In genomic region chr4:37826282-37827029, GRCh38 we compare ENCODE assay signal across 1 cellular context.
A peak's percentile ranks its signal among the peaks of the same experiment; 100 is the strongest.
TF ChIP-seq lines count a peak whose summit lies in the region.

PGM2 (plus strand) TSS chr4:37826686; CDS start chr4:37826733, 47 bp downstream.

TF ChIP-seq in K562, 482 proteins besides CTCF, POLR2A, EP300 and RAD21 (continued from another document and continues in another):
- TF ChIP-seq ZNF274 (IDR thresholded peaks at IDR 0.05; ENCODE audit: borderline replicate concordance, low read depth, low read length) (no peak), CBFA2T3 (IDR thresholded peaks at IDR 0.05) (0 out of 2 replicates have a peak, but pooled peaks have one; percentile 5), SOX6 (IDR thresholded peaks at IDR 0.05) (peak; percentile 44; the same call in 1 of the 2 replicates), CHD1 (IDR thresholded peaks at IDR 0.05; ENCODE audit: low read length) (no peak), ZNF41 (CRISPR knock-in tag; conservative IDR thresholded peaks at IDR 0.05) (no peak), SP1 (CRISPR knock-in tag; IDR thresholded peaks at IDR 0.05) (peak; percentile 81), ESRRB (CRISPR knock-in tag; IDR thresholded peaks at IDR 0.05; ENCODE audit: borderline replicate concordance) (no peak), ATF1 (CRISPR knock-in tag; IDR thresholded peaks at IDR 0.05) (no peak), ATF1 (tag; IDR thresholded peaks at IDR 0.05) (peak; percentile 86), BCOR (IDR thresholded peaks at IDR 0.05) (no peak), ELK3 (CRISPR knock-in tag; IDR thresholded peaks at IDR 0.05) (no peak), EP400 (IDR thresholded peaks at IDR 0.05) (peak; percentile 92), GTF2A2 (tag; IDR thresholded peaks at IDR 0.05) (no peak), FOS (IDR thresholded peaks at IDR 0.05; ENCODE audit: extremely low read depth, insufficient read length) (no peak), POLR2AphosphoS5 (IDR thresholded peaks at IDR 0.05; ENCODE audit: control insufficient read depth, insufficient read depth, low read depth, low read length) (peak; percentile 82), KLF1 (tag; IDR thresholded peaks at IDR 0.05) (no peak), GTF2E2 (tag; IDR thresholded peaks at IDR 0.05) (no peak), FOSL1 (tag; conservative IDR thresholded peaks at IDR 0.05) (0 out of 2 replicates have a peak, but pooled peaks have one; percentile 18), XRCC3 (IDR thresholded peaks at IDR 0.05) (no peak), HNRNPLL (IDR thresholded peaks at IDR 0.05; ENCODE audit: low read depth, low read length, poor library complexity, severe bottlenecking) (no peak), ZBTB33 (CRISPR knock-in tag; IDR thresholded peaks at IDR 0.05) (peak; percentile 56; the same call in 1 of the 2 replicates), TRIM24 (IDR thresholded peaks at IDR 0.05) (0 out of 4 replicates have a peak, but pooled peaks of 1 of the 2 experiments have one; percentile 22), ZNF609 (CRISPR knock-in tag; IDR thresholded peaks at IDR 0.05; ENCODE audit: borderline replicate concordance) (peak; percentile 90; the same call in 1 of the 2 replicates), CREB3 (tag; conservative IDR thresholded peaks at IDR 0.05; ENCODE audit: low read depth) (no peak), PHB2 (IDR thresholded peaks at IDR 0.05; ENCODE audit: low read depth) (no peak), HBP1 (CRISPR knock-in tag; IDR thresholded peaks at IDR 0.05) (no peak), ZNF398 (CRISPR knock-in tag; IDR thresholded peaks at IDR 0.05) (no peak), CREM (IDR thresholded peaks at IDR 0.05; ENCODE audit: low read depth) (peak; percentile 84), CHD2 (IDR thresholded peaks at IDR 0.05; ENCODE audit: low read depth, low read length) (no peak), PRMT5 (CRISPR knock-in tag; IDR thresholded peaks at IDR 0.05) (no peak), ZNF76 (CRISPR knock-in tag; IDR thresholded peaks at IDR 0.05; ENCODE audit: borderline replicate concordance) (no peak), RBM25 (IDR thresholded peaks at IDR 0.05; ENCODE audit: low read depth, low read length, severe bottlenecking) (no peak), HDAC1 (IDR thresholded peaks at IDR 0.05) (peak in 1 of 2 experiments; percentile 89; a peak in 2 of 4 replicates), PTRF (tag; IDR thresholded peaks at IDR 0.05) (no peak), ETS1 (conservative IDR thresholded peaks at IDR 0.05; ENCODE audit: control insufficient read depth, low read depth, low read length) (peak; percentile 24; the same call in 1 of the 2 replicates), USF1 (CRISPR knock-in tag; IDR thresholded peaks at IDR 0.05) (0 out of 2 replicates have a peak, but pooled peaks have one; percentile 31), HDAC2 (IDR thresholded peaks at IDR 0.05) (0 out of 2 replicates have a peak, but pooled peaks have one; percentile 36), ZBTB12 (CRISPR knock-in tag; IDR thresholded peaks at IDR 0.05) (peak; percentile 50; the same call in 1 of the 2 replicates), NFRKB (IDR thresholded peaks at IDR 0.05; ENCODE audit: low read depth) (peak; percentile 73; the same call in 1 of the 2 replicates), KDM2B (CRISPR knock-in tag; IDR thresholded peaks at IDR 0.05) (no peak), MCM3 (IDR thresholded peaks at IDR 0.05) (no peak), NR2C2 (CRISPR knock-in tag; IDR thresholded peaks at IDR 0.05) (peak; percentile 62), NR2C2 (tag; IDR thresholded peaks at IDR 0.05) (no peak), CREB3L1 (IDR thresholded peaks at IDR 0.05; ENCODE audit: borderline replicate concordance, low read depth) (peak; percentile 45; the same call in 1 of the 2 replicates), VEZF1 (CRISPR knock-in tag; IDR thresholded peaks at IDR 0.05) (peak; percentile 74), ZNF354B (CRISPR knock-in tag; IDR thresholded peaks at IDR 0.05) (no peak)
